In genomic region chr11:65709661-65710060, GRCh38 we compare ENCODE assay signal across 1 cellular context.
TF ChIP-seq lines count a peak whose summit lies in the region.

No MANE protein-coding gene starts in this region.

TF ChIP-seq in K562, 482 proteins besides CTCF, POLR2A, EP300 and RAD21 (continued from another document):
- TF ChIP-seq ATF3 (IDR thresholded peaks at IDR 0.05): no peak
- peak; percentile 60; the same call in 1 of the 2 replicates for TF ChIP-seq ATF3 (CRISPR knock-in tag; conservative IDR thresholded peaks at IDR 0.05)
